Comparison of ENCODE assay signal across 34 cellular contexts in genomic region chr1:74847720-74848119, GRCh38.
"Had no signal": no experiment of that assay in that cellular context is flagged by ENCODE, and none has a peak within 500 bp of the region (broad histone marks: within the 10 kb centered on the region; RNA-seq: fewer than 3 reads in every experiment).

No MANE protein-coding gene starts in this region.

- H3K27me3 ChIP-seq: colonic mucosa, dorsolateral prefrontal cortex, gastrocnemius medialis, neural progenitor cell, right atrium auricular region, stomach, thyroid gland, upper lobe of left lung, vagina had no signal

- H3K36me3 ChIP-seq: colonic mucosa, gastrocnemius medialis, left ventricle myocardium inferior, neural progenitor cell, right atrium auricular region, stomach, thyroid gland, upper lobe of left lung, vagina had no signal

- ATAC-seq: gastrocnemius medialis; natural killer cell; psoas muscle; stimulated activated naive B cell treated with anti-CD40 and anti-IgM and Interleukin-4, amounts not matched to agents 10 μg/mL and 1 μg/mL and 100 μg/mL, for 72 hours; WTC11 had no signal

- H3K4me3 ChIP-seq: colonic mucosa, dorsolateral prefrontal cortex, gastrocnemius medialis, left ventricle myocardium inferior, lung, neural progenitor cell, psoas muscle, right atrium auricular region, smooth muscle cell, stomach, thyroid gland, upper lobe of left lung, vagina had no signal

- DNase-seq: activated CD4-positive, alpha-beta memory T cell treated with anti-CD3 and anti-CD28 coated beads, Interleukin-2, amount 10 ng/mL, durations not matched to agents 7 days and 5 days; activated CD4-positive, alpha-beta T cell treated with anti-CD3 and anti-CD28 coated beads for 1 hour; activated CD4-positive, alpha-beta T cell treated with anti-CD3 and anti-CD28 coated beads, Interleukin-2, amount 10 ng/mL, durations not matched to agents 7 days and 5 days; activated CD8-positive, alpha-beta memory T cell treated with anti-CD3 and anti-CD28 coated beads, Interleukin-2, amount 50 U/mL, for 48 hours; activated gamma-delta T cell; activated naive CD4-positive, alpha-beta T cell treated with anti-CD3 and anti-CD28 coated beads, Interleukin-2, amount 10 ng/mL, durations not matched to agents 7 days and 5 days; activated naive CD8-positive, alpha-beta T cell treated with anti-CD3 and anti-CD28 coated beads, Interleukin-2, amount 10 ng/mL, durations not matched to agents 7 days and 5 days; activated T-cell treated with anti-CD3 and anti-CD28 coated beads, Interleukin-2, amount 50 U/mL, for 24 hours; amniotic stem cell; colonic mucosa; dorsolateral prefrontal cortex; effector memory CD4-positive, alpha-beta T cell; gastrocnemius medialis; glutamatergic neuron; islet precursor cell; left ventricle myocardium inferior; mesendoderm; natural killer cell; occipital lobe; psoas muscle; stimulated activated CD4-positive, alpha-beta T cell treated with anti-CD3 and anti-CD28 coated beads, Interleukin-1b, Interleukin-23, amount 100 ng/mL, for 48 hours; stimulated activated CD4-positive, alpha-beta T cell treated with anti-CD3 and anti-CD28 coated beads, Interleukin-4, amount 100 ng/mL, for 4 hours; stimulated activated CD8-positive, alpha-beta memory T cell treated with anti-CD3 and anti-CD28 coated beads, Interleukin-4, amount 100 ng/mL, for 48 hours; stimulated activated naive B cell treated with anti-CD40 and anti-IgM and Interleukin-4, amounts not matched to agents 10 μg/mL and 1 μg/mL and 100 μg/mL, for 72 hours; stomach; T-helper 2 cell; thyroid gland; upper lobe of left lung had no signal
